ENCODE assay signal across 12 cellular contexts in the genomic region with DNA sequence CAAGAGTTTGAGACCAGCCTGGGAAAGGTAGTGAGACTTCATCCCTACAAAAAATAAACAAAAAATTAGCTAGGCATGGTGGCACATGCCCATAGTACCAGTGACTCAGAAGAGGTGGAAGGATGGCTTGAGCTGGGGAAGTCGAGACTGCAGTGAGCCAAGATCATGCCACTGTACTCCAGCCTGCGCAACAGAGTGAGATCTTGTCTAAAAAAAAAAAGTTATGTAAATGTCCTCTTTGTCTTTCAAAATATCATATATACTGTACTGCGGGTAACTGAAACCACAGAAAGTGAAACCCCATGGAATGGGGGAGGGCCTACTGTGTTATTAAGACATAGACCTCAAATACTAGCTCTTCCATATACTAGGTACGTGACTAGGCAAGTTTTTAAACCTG. TPM values are rescaled to one million over a fixed set of nuclear protein-coding genes. Genes with fewer than 3 reads are reported as not detected.
A peak's percentile ranks its signal among the peaks of the same experiment; 100 is the strongest.
DNase-seq lines count a peak whose midpoint lies in the region; ATAC-seq lines count a peak whose summit lies in the region.
"Had no signal": no experiment of that assay in that cellular context is flagged by ENCODE, and none has a peak within 500 bp of the region (broad histone marks: within the 10 kb centered on the region; RNA-seq: fewer than 3 reads in every experiment).

No MANE protein-coding gene starts in this region.

- H3K4me1 Mint-ChIP-seq in T-helper 17 cell: no peaks in the 10 kb centered on the region

- H3K27me3 Mint-ChIP-seq in T-helper 17 cell: no peaks in the 10 kb centered on the region
- H3K27me3 Mint-ChIP-seq: CD4-positive, alpha-beta T cell had no signal

- H3K36me3 Mint-ChIP-seq in T-helper 17 cell (ENCODE audit: low read depth): peaks cover 2% of the 10 kb centered on the region

- peak; percentile 85 for ATAC-seq in GM18502 (IDR thresholded peaks at IDR 0.05; ENCODE audit: poor library complexity, unreplicated experiment)
- peak; percentile 86 for ATAC-seq in GM21528 (IDR thresholded peaks at IDR 0.05; ENCODE audit: low FRiP score, unreplicated experiment)
- peak; percentile 54 for ATAC-seq in HG03280 (IDR thresholded peaks at IDR 0.05; ENCODE audit: unreplicated experiment)
- no peak for ATAC-seq in T-helper 17 cell

- no peak for DNase-seq in T-helper 17 cell
- no peak for DNase-seq in cortex of kidney (lab: John Stamatoyannopoulos, UW)
- DNase-seq in activated CD8-positive, alpha-beta memory T cell treated with anti-CD3 and anti-CD28 coated beads, Interleukin-2, amount 50 U/mL, for 48 hours: no peak
- no peak for DNase-seq in activated CD4-positive, alpha-beta T cell treated with anti-CD3 and anti-CD28 coated beads for 48 hours
- no peak for DNase-seq in NCI-H510A treated with DMSO at 0.1 percent for 48 hours (lab: John Stamatoyannopoulos, UW)
- DNase-seq: activated effector memory CD4-positive, alpha-beta T cell treated with Interleukin-2 at 50 U/mL for 16 hours; CD4-positive, alpha-beta T cell; GM23248 had no signal

- H3K4me3 Mint-ChIP-seq in T-helper 17 cell: no peak overlapping the region
- H3K4me3 Mint-ChIP-seq: CD4-positive, alpha-beta T cell; T-helper 2 cell treated with Interferon-gamma antibody and Interleukin-4, amounts not matched to agents 5 μg/mL and 100 μg/mL, for 36 hours had no signal

- H3K27ac Mint-ChIP-seq in T-helper 17 cell: peak overlapping the region; percentile 43
- H3K27ac Mint-ChIP-seq: CD4-positive, alpha-beta T cell; T-helper 2 cell treated with Interferon-gamma antibody and Interleukin-4, amounts not matched to agents 5 μg/mL and 100 μg/mL, for 36 hours had no signal

- H3K9me3 ChIP-seq in T-helper 17 cell (ENCODE audit: control insufficient read depth, low read length, poor library complexity, severe bottlenecking): no peaks in the 10 kb centered on the region

RNA-seq across cellular contexts. Expression of a gene that starts 20.8 kb away (rescaled TPM):
- total RNA-seq in T-helper 17 cell: 10 to 100 TPM; 12.1 to 12.3 TPM

RNA-seq across cellular contexts. Expression of a gene that starts 40.8 kb away (rescaled TPM):
- total RNA-seq in T-helper 17 cell: 100 to 1,000 TPM; 123 to 163 TPM

RNA-seq across cellular contexts. Expression of a gene that starts 51.4 kb away (rescaled TPM):
- total RNA-seq in T-helper 17 cell: under 1 TPM; 0.26 to 0.27 TPM
- total RNA-seq: GM23248 had no signal
